Comparison of ENCODE assay signal across 22 cellular contexts in the genomic region with DNA sequence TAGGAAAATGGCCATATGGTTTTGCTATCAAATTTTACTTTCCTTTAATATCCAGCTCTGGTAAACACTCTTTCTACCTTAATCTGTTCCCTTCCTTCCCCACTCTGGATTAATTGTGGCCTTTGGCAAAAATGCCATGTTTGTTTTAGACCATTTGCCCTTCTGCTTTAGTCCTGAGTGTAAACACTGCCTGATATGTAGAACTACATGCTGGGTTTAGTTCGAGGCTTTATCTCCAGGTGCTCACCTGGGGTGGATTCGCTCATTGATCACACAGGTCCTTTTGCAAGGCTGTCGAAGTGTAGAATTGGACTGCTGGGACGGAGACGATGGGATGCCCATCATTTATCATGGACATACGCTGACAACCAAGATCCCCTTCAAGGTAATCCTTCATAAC.
DNase-seq lines count a peak whose midpoint lies in the region; ATAC-seq, FAIRE-seq and TF ChIP-seq lines count a peak whose summit lies in the region.
"Had no signal": no experiment of that assay in that cellular context is flagged by ENCODE, and none has a peak within 500 bp of the region (broad histone marks: within the 10 kb centered on the region; RNA-seq: fewer than 3 reads in every experiment).

No MANE protein-coding gene starts in this region.

- no peaks in the 10 kb centered on the region for H3K4me1 Mint-ChIP-seq in CD8-positive, alpha-beta T cell (ENCODE audit: low read depth)
- H3K4me1 Mint-ChIP-seq: CD14-positive monocyte, GM23338, H9 had no signal

- POLR2A ChIA-PET in CD8-positive, alpha-beta T cell (lab: Charles Lee) = no interaction called here

- no peak for TF ChIP-seq CTCF in body of pancreas (IDR thresholded peaks at IDR 0.05)
- no peak for TF ChIP-seq CTCF in upper lobe of left lung (IDR thresholded peaks at IDR 0.05)
- no peak for TF ChIP-seq CTCF in CD8-positive, alpha-beta T cell (IDR thresholded peaks at IDR 0.05)

- intact Hi-C loops in body of pancreas (cut with DNase I) = no loop called here
- intact Hi-C loops in CD8-positive, alpha-beta T cell (cut with DNase I, micrococcal nuclease) = no loop called here

- DNase-seq in NCI-H146 treated with DMSO at 0.1 percent for 48 hours (lab: John Stamatoyannopoulos, UW; ENCODE audit: unreplicated experiment) (peak; percentile 48), body of pancreas (peak; percentile 13 to 51 (median 38)), NCI-H2107 (lab: John Stamatoyannopoulos, UW) (no peak), upper lobe of left lung (no peak)
- DNase-seq in CD8-positive, alpha-beta T cell = no peak
- DNase-seq: AML-193; BE2C; Calu3; CD4-positive, alpha-beta T cell; COR-L47; DMS53; DMS79 treated with DMSO at 0.1 percent for 48 hours; GF-D8; H9 had no signal

- H3K9me3 ChIP-seq in body of pancreas (no peaks in the 10 kb centered on the region), upper lobe of left lung (peaks cover 0 to 5% (median 3%) of the 10 kb centered on the region in 4 donors)
- peaks cover 4% of the 10 kb centered on the region for H3K9me3 ChIP-seq in CD8-positive, alpha-beta T cell (ENCODE audit: low read length)
- H3K9me3 ChIP-seq: BE2C had no signal

- H3K36me3 ChIP-seq in body of pancreas (replicated peaks in 1 of 2; ENCODE audit: insufficient read depth in 1 of 2, low read depth in 2 of 2) (no peaks in the 10 kb centered on the region), upper lobe of left lung (peaks cover 0 to 3% (median 0%) of the 10 kb centered on the region in 4 donors)
- no peaks in the 10 kb centered on the region for H3K36me3 ChIP-seq in CD8-positive, alpha-beta T cell (ENCODE audit: insufficient read depth, low read length)
- H3K36me3 ChIP-seq: BE2C had no signal

- H3K36me3 Mint-ChIP-seq in CD8-positive, alpha-beta T cell = no peaks in the 10 kb centered on the region
- H3K36me3 Mint-ChIP-seq: CD14-positive monocyte had no signal

- FAIRE-seq in islet of Langerhans (lab: Jason Lieb, UNC) = peak; percentile 99
- FAIRE-seq: A204.1, GM12891, GM18507 had no signal

- no peak for TF ChIP-seq POLR2A in body of pancreas (IDR thresholded peaks at IDR 0.05)
- no peak for TF ChIP-seq POLR2A in upper lobe of left lung (IDR thresholded peaks at IDR 0.05)

- ATAC-seq in body of pancreas = peak; percentile 65
- no peak for ATAC-seq in upper lobe of left lung (ENCODE audit: low FRiP score in 2 of 2)
- ATAC-seq in CD8-positive, alpha-beta T cell = no peak
- ATAC-seq: GM23338, HCT116 had no signal

- no peak overlapping the region for H3K27ac Mint-ChIP-seq in CD8-positive, alpha-beta T cell
- H3K27ac Mint-ChIP-seq: CD14-positive monocyte; CD4-positive, alpha-beta T cell; GM23338; H9 had no signal

- H3K9me3 Mint-ChIP-seq in CD8-positive, alpha-beta T cell = peaks cover 7% of the 10 kb centered on the region

- peaks cover 44% of the 10 kb centered on the region for H3K4me1 ChIP-seq in body of pancreas
- H3K4me1 ChIP-seq in upper lobe of left lung = no peaks in the 10 kb centered on the region
- H3K4me1 ChIP-seq in CD8-positive, alpha-beta T cell (ENCODE audit: insufficient read depth, low read length) = no peaks in the 10 kb centered on the region

- H3K27me3 ChIP-seq in body of pancreas (no peaks in the 10 kb centered on the region), upper lobe of left lung (no peaks in the 10 kb centered on the region)
- no peaks in the 10 kb centered on the region for H3K27me3 ChIP-seq in CD8-positive, alpha-beta T cell (ENCODE audit: insufficient read depth, low read length)
- H3K27me3 ChIP-seq: BE2C; BLaER1 treated with 17β-estradiol and CSF1 and Interleukin-3, amounts not matched to agents 10 nM and 100 nM had no signal

- peaks cover 3% of the 10 kb centered on the region for H3K27me3 Mint-ChIP-seq in CD8-positive, alpha-beta T cell (ENCODE audit: low read depth)

- CTCF ChIA-PET in CD8-positive, alpha-beta T cell (lab: Charles Lee) = no interaction called here

- no peak overlapping the region for H3K4me3 Mint-ChIP-seq in CD8-positive, alpha-beta T cell
- H3K4me3 Mint-ChIP-seq: CD14-positive monocyte; CD4-positive, alpha-beta T cell; GM23338; H9 had no signal

- H3K4me3 ChIP-seq in body of pancreas (no peak overlapping the region), upper lobe of left lung (no peak overlapping the region)
- no peak overlapping the region for H3K4me3 ChIP-seq in CD8-positive, alpha-beta T cell (ENCODE audit: low read depth, low read length)
- H3K4me3 ChIP-seq: BLaER1 treated with 17β-estradiol and CSF1 and Interleukin-3, amounts not matched to agents 10 nM and 100 nM; GM23338 had no signal

- TF ChIP-seq EP300 in upper lobe of left lung (IDR thresholded peaks at IDR 0.05) = no peak

- H3K27ac ChIP-seq in body of pancreas (peak overlapping the region in 3 of 4 donors; percentile 23 to 53 (median 42)), upper lobe of left lung (no peak overlapping the region)
- no peak overlapping the region for H3K27ac ChIP-seq in CD8-positive, alpha-beta T cell (ENCODE audit: low read depth, low read length)
- H3K27ac ChIP-seq: BLaER1 treated with 17β-estradiol and CSF1 and Interleukin-3, amounts not matched to agents 10 nM and 100 nM had no signal

- 24 to 37% methylated on average over 6 of the region's 6 CpGs for WGBS in body of pancreas, 2 donors
- WGBS in upper lobe of left lung, 2 donors = 84 to 90% methylated on average over 6 of the region's 6 CpGs

Comparison
In these comparisons a context has a peak if more than half of its experiments do, and no peak if none do; other contexts are left out.
1. DNase-seq: peak in NCI-H146 treated with DMSO at 0.1 percent for 48 hours (single experiment) and body of pancreas (4 of 4); none in NCI-H2107 (single experiment), upper lobe of left lung (0 of 2) and CD8-positive, alpha-beta T cell (0 of 7).
2. H3K27ac ChIP-seq: peak in body of pancreas (3 of 4); none in upper lobe of left lung (0 of 4) and CD8-positive, alpha-beta T cell (single experiment).